ENCODE assay signal across 26 cellular contexts in genomic region chr20:44040202-44040915, GRCh38.
"Had no signal": no experiment of that assay in that cellular context is flagged by ENCODE, and none has a peak within 500 bp of the region (broad histone marks: within the 10 kb centered on the region; RNA-seq: fewer than 3 reads in every experiment).

No MANE protein-coding gene starts in this region.

- H3K27me3 ChIP-seq: right lobe of liver, upper lobe of left lung had no signal

- H3K4me3 Mint-ChIP-seq: activated CD4-positive, alpha-beta memory T cell treated with anti-CD3 and anti-CD28 coated beads for 36 hours; activated CD4-positive, alpha-beta T cell treated with anti-CD3 and anti-CD28 coated beads, Interleukin-2, amount 10 ng/mL, durations not matched to agents 24 days and 14 days; activated naive CD4-positive, alpha-beta T cell treated with anti-CD3 and anti-CD28 coated beads, Interleukin-2, amount 50 U/mL, for 24 hours; activated naive CD8-positive, alpha-beta T cell treated with anti-CD3 and anti-CD28 coated beads, Interleukin-2, amount 50 U/mL, for 24 hours; activated T-helper 1 cell treated with anti-CD3 and anti-CD28 coated beads, Interleukin-12 subunit alpha, Interleukin-12 subunit beta, Interleukin-2, Interleukin-4 antibody, amounts not matched to agents 30 ng/mL and 10 ng/mL and 1 ng/mL, durations not matched to agents 14 hours and 24 hours and 36 hours; dendritic cell treated with granulocyte-macrophage colony-stimulating factor and Interleukin-4, amounts not matched to agents 40 ng/mL and 50 ng/mL, for 4 days; endodermal cell; natural killer cell; stimulated activated naive CD8-positive, alpha-beta T cell treated with anti-CD3 and anti-CD28 coated beads, Interleukin-15, Interleukin-2, amounts not matched to agents 100 ng/mL and 50 ng/mL, for 24 hours; T-helper 1 cell treated with Interleukin-12 subunit alpha and Interleukin-12 subunit beta and Interleukin-4 antibody, amounts not matched to agents 30 μg/mL and 1 μg/mL, for 36 hours had no signal

- H3K9me3 ChIP-seq: gastrocnemius medialis, lower lobe of right lung, right lobe of liver, thoracic aorta, upper lobe of left lung had no signal

- H3K4me1 ChIP-seq: gastrocnemius medialis, lower lobe of right lung, right lobe of liver, upper lobe of left lung had no signal

- H3K36me3 Mint-ChIP-seq: activated CD4-positive, alpha-beta memory T cell treated with anti-CD3 and anti-CD28 coated beads for 36 hours; activated naive CD4-positive, alpha-beta T cell treated with anti-CD3 and anti-CD28 coated beads, Interleukin-2, amount 50 U/mL, for 24 hours; natural killer cell had no signal

- H3K4me3 ChIP-seq: gastrocnemius medialis, lower lobe of right lung, right lobe of liver, thoracic aorta, upper lobe of left lung had no signal

- H3K36me3 ChIP-seq: gastrocnemius medialis, lower lobe of right lung, right lobe of liver, thoracic aorta, upper lobe of left lung had no signal

- DNase-seq: activated CD4-positive, alpha-beta memory T cell treated with anti-CD3 and anti-CD28 coated beads for 36 hours; activated CD4-positive, alpha-beta T cell treated with anti-CD3 and anti-CD28 coated beads, Interleukin-2, amount 10 ng/mL, durations not matched to agents 24 days and 14 days; activated CD4-positive, CD25-positive, alpha-beta regulatory T cell treated with anti-CD3 and anti-CD28 coated beads, Interleukin-2, amount 50 U/mL, for 72 hours; activated gamma-delta T cell treated with Interleukin-2 at 50 U/mL for 16 hours; activated naive CD8-positive, alpha-beta T cell treated with anti-CD3 and anti-CD28 coated beads, Interleukin-2, amount 50 U/mL, for 24 hours; activated T-cell treated with anti-CD3 and anti-CD28 coated beads, Interleukin-2, amount 50 U/mL, for 1 hour; amygdala; caudate nucleus; endodermal cell; gastrocnemius medialis; lower lobe of right lung; mesenchymal stem cell; right lobe of liver; stimulated activated CD4-positive, alpha-beta T cell treated with anti-CD3 and anti-CD28 coated beads, Interleukin-12 subunit alpha, Interleukin-12 subunit beta, amount 100 ng/mL, for 4 hours; stimulated activated CD4-positive, alpha-beta T cell treated with anti-CD3 and anti-CD28 coated beads, Interleukin-4, amount 100 ng/mL, for 1 hour; SW 1271; T1000 had no signal

- H3K27ac Mint-ChIP-seq: activated CD4-positive, alpha-beta memory T cell treated with anti-CD3 and anti-CD28 coated beads for 36 hours; activated CD4-positive, alpha-beta T cell treated with anti-CD3 and anti-CD28 coated beads, Interleukin-2, amount 10 ng/mL, durations not matched to agents 24 days and 14 days; activated naive CD4-positive, alpha-beta T cell treated with anti-CD3 and anti-CD28 coated beads, Interleukin-2, amount 50 U/mL, for 24 hours; activated naive CD8-positive, alpha-beta T cell treated with anti-CD3 and anti-CD28 coated beads, Interleukin-2, amount 50 U/mL, for 24 hours; activated T-helper 1 cell treated with anti-CD3 and anti-CD28 coated beads, Interleukin-12 subunit alpha, Interleukin-12 subunit beta, Interleukin-2, Interleukin-4 antibody, amounts not matched to agents 30 ng/mL and 10 ng/mL and 1 ng/mL, durations not matched to agents 14 hours and 24 hours and 36 hours; dendritic cell treated with granulocyte-macrophage colony-stimulating factor and Interleukin-4, amounts not matched to agents 40 ng/mL and 50 ng/mL, for 4 days; endodermal cell; natural killer cell; stimulated activated naive CD8-positive, alpha-beta T cell treated with anti-CD3 and anti-CD28 coated beads, Interleukin-15, Interleukin-2, amounts not matched to agents 100 ng/mL and 50 ng/mL, for 24 hours; T-helper 1 cell treated with Interleukin-12 subunit alpha and Interleukin-12 subunit beta and Interleukin-4 antibody, amounts not matched to agents 30 μg/mL and 1 μg/mL, for 36 hours had no signal

- ATAC-seq: activated naive CD8-positive, alpha-beta T cell treated with anti-CD3 and anti-CD28 coated beads, Interleukin-2, amount 50 U/mL, for 24 hours; esophagus mucosa; gastrocnemius medialis; lower lobe of right lung; natural killer cell had no signal

- H3K9me3 Mint-ChIP-seq: activated CD4-positive, alpha-beta memory T cell treated with anti-CD3 and anti-CD28 coated beads for 36 hours; activated naive CD4-positive, alpha-beta T cell treated with anti-CD3 and anti-CD28 coated beads, Interleukin-2, amount 50 U/mL, for 24 hours; activated T-helper 1 cell treated with anti-CD3 and anti-CD28 coated beads, Interleukin-12 subunit alpha, Interleukin-12 subunit beta, Interleukin-2, Interleukin-4 antibody, amounts not matched to agents 30 ng/mL and 10 ng/mL and 1 ng/mL, durations not matched to agents 14 hours and 24 hours and 36 hours; dendritic cell treated with granulocyte-macrophage colony-stimulating factor and Interleukin-4, amounts not matched to agents 40 ng/mL and 50 ng/mL, for 4 days; endodermal cell; natural killer cell; stimulated activated naive CD8-positive, alpha-beta T cell treated with anti-CD3 and anti-CD28 coated beads, Interleukin-15, Interleukin-2, amounts not matched to agents 100 ng/mL and 50 ng/mL, for 24 hours had no signal

- H3K4me1 Mint-ChIP-seq: endodermal cell had no signal

- H3K27ac ChIP-seq: gastrocnemius medialis, lower lobe of right lung, right lobe of liver, thoracic aorta, upper lobe of left lung had no signal
